ENCODE assay signal across 8 cellular contexts in the genomic region with DNA sequence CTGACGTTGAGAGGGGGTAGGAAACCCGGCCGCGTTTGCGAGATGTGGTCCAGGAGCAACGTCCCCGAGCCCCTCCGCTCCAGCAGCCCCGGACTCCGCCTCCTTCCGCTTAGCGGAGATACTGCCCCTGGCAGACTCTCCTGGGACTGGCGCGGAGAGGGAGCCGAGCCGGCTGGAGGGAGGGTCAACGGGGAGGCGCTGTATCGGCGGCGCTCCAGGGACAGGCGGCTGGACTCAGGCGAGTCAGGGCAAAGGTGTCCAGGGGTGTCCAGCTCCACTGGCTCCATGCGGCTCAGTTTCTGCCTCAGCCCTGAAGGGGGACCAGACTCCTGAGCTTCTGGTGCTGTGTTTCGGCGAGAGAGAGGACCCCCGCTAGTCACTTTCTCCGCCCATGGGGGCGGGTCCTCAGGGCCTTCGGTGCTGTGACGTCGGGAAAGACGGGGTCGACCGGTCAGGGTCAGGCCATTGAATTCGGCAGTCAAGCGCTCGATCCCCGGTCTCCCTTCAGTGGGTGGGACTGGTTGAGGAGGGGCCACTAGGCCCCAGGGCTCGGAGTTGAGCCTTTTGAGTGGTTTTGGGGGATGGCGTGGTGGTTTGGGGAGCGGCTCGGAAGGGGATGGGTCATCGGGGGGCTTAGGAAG. TPM values are rescaled to one million over a fixed set of nuclear protein-coding genes. Genes with fewer than 3 reads are reported as not detected.
DNase-seq lines count a peak whose midpoint lies in the region; ATAC-seq and TF ChIP-seq lines count a peak whose summit lies in the region.

No MANE protein-coding gene starts in this region.

- H3K27ac Mint-ChIP-seq in dendritic cell treated with granulocyte-macrophage colony-stimulating factor and Interleukin-4, amounts not matched to agents 40 ng/mL and 50 ng/mL, for 4 days: peak overlapping the region; percentile 60

- peaks cover 29% of the 10 kb centered on the region for H3K27me3 Mint-ChIP-seq in dendritic cell treated with granulocyte-macrophage colony-stimulating factor and Interleukin-4, amounts not matched to agents 40 ng/mL and 50 ng/mL, for 4 days

- H3K4me1 Mint-ChIP-seq in dendritic cell treated with granulocyte-macrophage colony-stimulating factor and Interleukin-4, amounts not matched to agents 40 ng/mL and 50 ng/mL, for 4 days (ENCODE audit: low read depth): peaks cover 91% of the 10 kb centered on the region

- peak; percentile 24; the same call in 1 of the 2 replicates for TF ChIP-seq CTCF in VCaP (conservative IDR thresholded peaks at IDR 0.05)

- ATAC-seq in left lobe of liver (peak; percentile 66), HG02885 (IDR thresholded peaks at IDR 0.05; ENCODE audit: poor library complexity, unreplicated experiment) (no peak), HG03342 (IDR thresholded peaks at IDR 0.05; ENCODE audit: unreplicated experiment) (no peak)

- intact Hi-C loops in dendritic cell treated with granulocyte-macrophage colony-stimulating factor and Interleukin-4, amounts not matched to agents 40 ng/mL and 50 ng/mL, for 4 days (cut with micrococcal nuclease): no loop called here

- no peaks in the 10 kb centered on the region for H3K9me3 Mint-ChIP-seq in dendritic cell treated with granulocyte-macrophage colony-stimulating factor and Interleukin-4, amounts not matched to agents 40 ng/mL and 50 ng/mL, for 4 days

- H3K4me3 Mint-ChIP-seq in dendritic cell treated with granulocyte-macrophage colony-stimulating factor and Interleukin-4, amounts not matched to agents 40 ng/mL and 50 ng/mL, for 4 days: peak overlapping the region; percentile 78

- H3K27ac ChIP-seq in VCaP: peak overlapping the region; percentile 73; the same call in 1 of the 2 replicates

- DNase-seq in EH (ENCODE audit: low read depth) (peak; percentile 72), NCI-H1092 treated with DMSO at 0.1 percent for 48 hours (lab: John Stamatoyannopoulos, UW) (peak; percentile 84), left lobe of liver (ENCODE audit: low spot score) (peak; percentile 87)
- peak; percentile 51 for DNase-seq in stimulated activated CD4-positive, alpha-beta T cell treated with anti-CD3 and anti-CD28 coated beads, Interleukin-4, amount 100 ng/mL, for 24 hours

- H3K36me3 Mint-ChIP-seq in dendritic cell treated with granulocyte-macrophage colony-stimulating factor and Interleukin-4, amounts not matched to agents 40 ng/mL and 50 ng/mL, for 4 days (ENCODE audit: low read depth): peaks cover 15% of the 10 kb centered on the region

RNA-seq across cellular contexts. Expression of a gene that starts 2.8 kb away (rescaled TPM):
- total RNA-seq in left lobe of liver: 11.4 TPM

RNA-seq across cellular contexts. Expression of a gene that starts 3.8 kb away (rescaled TPM):
- total RNA-seq in left lobe of liver: 0.65 TPM

RNA-seq across cellular contexts. Expression of a gene that starts 3.9 kb away (rescaled TPM):
- total RNA-seq in left lobe of liver: 14.2 TPM

RNA-seq across cellular contexts. Expression of a gene that starts 33.3 kb away (rescaled TPM):
- 45.0 TPM for total RNA-seq in left lobe of liver

RNA-seq across cellular contexts. Expression of a gene that starts 35.8 kb away (rescaled TPM):
- total RNA-seq in left lobe of liver: 66.5 TPM
